ENCODE assay signal across 9 cellular contexts in genomic region chr7:33716581-33717477, GRCh38.
A peak's percentile ranks its signal among the peaks of the same experiment; 100 is the strongest.
DNase-seq lines count a peak whose midpoint lies in the region; FAIRE-seq and TF ChIP-seq lines count a peak whose summit lies in the region.
"Had no signal": no experiment of that assay in that cellular context is flagged by ENCODE, and none has a peak within 500 bp of the region (broad histone marks: within the 10 kb centered on the region; RNA-seq: fewer than 3 reads in every experiment).

No MANE protein-coding gene starts in this region.

- no peak overlapping the region for H2AFZ ChIP-seq in keratinocyte (ENCODE audit: control insufficient read depth, low read length)

- FAIRE-seq in keratinocyte (lab: Jason Lieb, UNC) = no peak

- no peaks in the 10 kb centered on the region for H3K4me1 Mint-ChIP-seq in Caco-2 (ENCODE audit: low read depth, unreplicated experiment)
- H3K4me1 Mint-ChIP-seq: naive B cell had no signal

- H3K9ac ChIP-seq in keratinocyte (ENCODE audit: control insufficient read depth, extremely low read depth, insufficient read depth, low read length) = no peak overlapping the region

- no peaks in the 10 kb centered on the region for H4K20me1 ChIP-seq in keratinocyte (ENCODE audit: control insufficient read depth, extremely low read depth, insufficient read depth, low read length)

- peaks cover 10% of the 10 kb centered on the region for H3K4me1 ChIP-seq in Caco-2
- H3K4me1 ChIP-seq in keratinocyte (ENCODE audit: control insufficient read depth, extremely low read depth, insufficient read depth, low read length) = no peaks in the 10 kb centered on the region

- H3K36me3 Mint-ChIP-seq in Caco-2 (ENCODE audit: insufficient read depth, unreplicated experiment) = no peaks in the 10 kb centered on the region

- dilution Hi-C loops in keratinocyte (cut with MboI; ENCODE audit: extremely low pct_ligation_motif_present, low sequenced_read_pairs) = no loop called here

- no TSS peak for BruUV-seq in Caco-2 (replicated peaks; lab: Mats Ljungman, UMichigan)

- H3K4me3 ChIP-seq in Caco-2 (ENCODE audit: low read depth, low read length) (no peak overlapping the region), WERI-Rb-1 (ENCODE audit: low read depth, low read length) (no peak overlapping the region), keratinocyte (ENCODE audit: control insufficient read depth in 2 of 3, extremely low read depth in 1 of 3, insufficient read depth in 2 of 3, low read depth in 1 of 3, low read length in 3 of 3) (no peak overlapping the region)

- peaks cover 10% of the 10 kb centered on the region for H3K27me3 Mint-ChIP-seq in Caco-2 (ENCODE audit: insufficient read depth, unreplicated experiment)

- H3K9me3 ChIP-seq in Caco-2 (no peaks in the 10 kb centered on the region), WERI-Rb-1 (ENCODE audit: severe bottlenecking) (no peaks in the 10 kb centered on the region), keratinocyte (ENCODE audit: control insufficient read depth, low read depth, low read length) (no peaks in the 10 kb centered on the region)

- no peak overlapping the region for H3K4me3 Mint-ChIP-seq in Caco-2 (ENCODE audit: unreplicated experiment)
- H3K4me3 Mint-ChIP-seq: naive B cell had no signal

- no peaks in the 10 kb centered on the region for H3K9me1 ChIP-seq in keratinocyte (ENCODE audit: control insufficient read depth, extremely low read depth, insufficient read depth, low read length)

- CTCF ChIA-PET in Caco-2 (lab: Charles Lee) = interaction anchor here (0.7 kb wide), 1 partner anchor 37 kb away, joined by 4 read pairs; no protein-coding TSS in a partner anchor

- H3K27ac Mint-ChIP-seq in Caco-2 (ENCODE audit: unreplicated experiment) = no peak overlapping the region
- H3K27ac Mint-ChIP-seq: naive B cell had no signal

- DNase-seq in Caco-2 (peak in 1 of 2 experiments; percentile 49), HPDE6-E6E7 (ENCODE audit: extremely low spot score) (peak; percentile 10), WERI-Rb-1 (no peak), keratinocyte (ENCODE audit: low read depth, low spot score) (no peak), AG08396 (ENCODE audit: low spot score) (no peak), NCI-H2227 treated with DMSO at 0.1 percent for 48 hours (lab: John Stamatoyannopoulos, UW) (no peak)
- DNase-seq in stimulated activated CD4-positive, alpha-beta T cell treated with anti-CD3 and anti-CD28 coated beads, Interleukin-2, amount 100 ng/mL, for 48 hours = no peak
- DNase-seq in activated naive CD4-positive, alpha-beta T cell treated with anti-CD3 and anti-CD28 coated beads, Interleukin-2, amount 50 U/mL, for 16 hours = no peak
- DNase-seq: naive B cell had no signal

- H3K36me3 ChIP-seq in Caco-2 (ENCODE audit: control insufficient read depth, insufficient read depth, low read length) (no peaks in the 10 kb centered on the region), WERI-Rb-1 (no peaks in the 10 kb centered on the region), keratinocyte (ENCODE audit: control insufficient read depth in 2 of 2, extremely low read depth in 1 of 2, insufficient read depth in 2 of 2, low read length in 2 of 2) (no peaks in the 10 kb centered on the region)

- intact Hi-C loops in Caco-2 (cut with micrococcal nuclease; ENCODE audit: unreplicated experiment) = loop anchor here (5.0 kb wide), 1 partner anchor 90 kb away; no protein-coding TSS in a partner anchor

- no peak overlapping the region for H3K4me2 ChIP-seq in keratinocyte (ENCODE audit: control insufficient read depth, extremely low read depth, insufficient read depth, low read depth, low read length)

- peaks cover 9% of the 10 kb centered on the region for H3K9me3 Mint-ChIP-seq in Caco-2 (ENCODE audit: unreplicated experiment)

- peak; percentile 74 to 79 for TF ChIP-seq CTCF in Caco-2 (IDR thresholded peaks at IDR 0.05; ENCODE audit: insufficient read depth in 1 of 2, low read depth in 1 of 2, low read length in 1 of 2, severe bottlenecking in 1 of 2, unreplicated experiment in 1 of 2)
- peak; percentile 66 for TF ChIP-seq CTCF in WERI-Rb-1 (IDR thresholded peaks at IDR 0.05; ENCODE audit: low read depth, low read length)
- TF ChIP-seq CTCF in keratinocyte (optimal IDR thresholded peaks at IDR 0.05 in 1 of 3, IDR thresholded peaks at IDR 0.05 in 1 of 3, conservative IDR thresholded peaks at IDR 0.05 in 1 of 3; ENCODE audit: extremely low read depth in 1 of 3, insufficient read depth in 2 of 3, low read length in 3 of 3) = peak; percentile 23 to 79 (median 62)

- H3K27me3 ChIP-seq in Caco-2 (replicated peaks; ENCODE audit: control insufficient read depth, insufficient read depth, low read length) (no peaks in the 10 kb centered on the region), WERI-Rb-1 (ENCODE audit: insufficient read depth, low read depth, severe bottlenecking) (no peaks in the 10 kb centered on the region), keratinocyte (ENCODE audit: control insufficient read depth, extremely low read depth, insufficient read depth, low read length) (no peaks in the 10 kb centered on the region)

- no peaks in the 10 kb centered on the region for H3K79me2 ChIP-seq in keratinocyte (ENCODE audit: control insufficient read depth, insufficient read depth, low read length)

- POLR2A ChIA-PET in Caco-2 (lab: Charles Lee) = no interaction called here

- H3K27ac ChIP-seq in WERI-Rb-1 (no peak overlapping the region), keratinocyte (ENCODE audit: control insufficient read depth, insufficient read depth, low read length) (no peak overlapping the region)
